Comparison of ENCODE assay signal across 8 cellular contexts in the genomic region with DNA sequence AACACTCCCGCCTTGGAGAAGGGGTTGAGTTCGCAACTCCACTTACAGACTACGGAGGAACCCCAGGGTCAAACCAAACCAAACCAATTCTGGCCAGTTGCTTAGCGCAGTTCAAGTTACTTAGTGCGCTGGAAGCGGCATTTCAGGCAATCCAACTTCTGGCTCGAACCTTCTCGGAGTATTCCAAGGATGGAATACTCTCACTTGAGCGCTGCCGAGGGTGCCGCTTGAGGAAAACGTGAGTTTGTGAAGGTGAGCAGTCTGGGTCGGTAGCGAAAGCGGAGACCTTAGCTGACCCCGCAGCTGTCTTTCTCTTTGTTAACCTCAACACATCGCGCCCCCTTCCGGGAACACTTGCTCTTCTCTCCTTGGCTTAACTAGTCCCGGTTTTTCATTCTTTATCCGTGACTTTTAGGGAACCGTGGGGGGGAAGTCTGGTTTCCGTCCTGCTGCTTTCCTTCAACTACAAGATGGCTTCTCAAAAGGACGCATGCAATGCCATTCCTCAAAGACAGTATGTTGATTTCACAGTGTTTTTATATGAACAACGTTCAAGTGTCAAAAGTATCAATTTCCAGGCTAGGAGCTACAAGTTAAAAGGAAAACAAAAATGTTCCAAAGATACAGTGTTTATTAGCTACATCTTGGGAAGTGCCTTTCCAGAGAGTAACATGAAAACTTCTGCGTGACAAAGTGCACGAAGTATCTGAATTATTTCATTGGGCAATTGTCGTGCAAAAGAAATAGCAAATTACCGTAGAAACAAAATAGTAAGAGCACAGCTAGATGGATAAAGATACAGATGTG. TPM values are rescaled to one million over a fixed set of nuclear protein-coding genes. Genes with fewer than 3 reads are reported as not detected.
DNase-seq lines count a peak whose midpoint lies in the region; ATAC-seq lines count a peak whose summit lies in the region.

No MANE protein-coding gene starts in this region.

- H2AFZ ChIP-seq in mesenchymal stem cell (ENCODE audit: low read depth, low read length): peak overlapping the region; percentile 80

- peak overlapping the region; percentile 85 for H2BK120ac ChIP-seq in mesenchymal stem cell (ENCODE audit: low read depth, low read length)

- H3K27ac Mint-ChIP-seq in CD4-positive, alpha-beta memory T cell: peak overlapping the region; percentile 97 to 100 (median 99)

- H2AK5ac ChIP-seq in mesenchymal stem cell (ENCODE audit: low read length, severe bottlenecking): peak overlapping the region; percentile 82

- peak overlapping the region; percentile 63 to 90 for H3K23ac ChIP-seq in mesenchymal stem cell (ENCODE audit: low read length in 2 of 2)

- 4% methylated on average over 28 of the region's 29 CpGs for WGBS in mesenchymal stem cell

- H2BK15ac ChIP-seq in mesenchymal stem cell (ENCODE audit: low read depth, poor library complexity, severe bottlenecking): peak overlapping the region; percentile 69

- peak overlapping the region in 1 of 2 experiments; percentile 59 for H2BK12ac ChIP-seq in mesenchymal stem cell (ENCODE audit: low read length in 2 of 2)

- CTCF ChIA-PET in CD4-positive, alpha-beta memory T cell (lab: Charles Lee; ENCODE audit: partially characterized antibody): interaction anchor here (0.7 to 2.9 kb wide), 10 partner anchors 8 to 163 kb away, joined by 3 to 20 read pairs (median 4); partner anchors contain the start of genes CCNC and COQ3

- H3K18ac ChIP-seq in mesenchymal stem cell (ENCODE audit: low read depth in 1 of 2, low read length in 2 of 2): peak overlapping the region; percentile 90 to 97

- peak; percentile 55 for ATAC-seq in GM19438 (IDR thresholded peaks at IDR 0.05; ENCODE audit: low read depth, unreplicated experiment)
- ATAC-seq in HG03565 (IDR thresholded peaks at IDR 0.05; ENCODE audit: unreplicated experiment): peak; percentile 33

- H3K9ac ChIP-seq in endocrine pancreas (ENCODE audit: control insufficient read depth, insufficient read depth, low read length) (peak overlapping the region; percentile 88), mesenchymal stem cell (ENCODE audit: low read length) (peak overlapping the region; percentile 100)

- peaks cover 8% of the 10 kb centered on the region for H3K79me1 ChIP-seq in mesenchymal stem cell (replicated peaks; ENCODE audit: low read length, poor library complexity, severe bottlenecking)

- H3K36me3 ChIP-seq in CD4-positive, alpha-beta memory T cell (ENCODE audit: insufficient read depth, low read length): no peaks in the 10 kb centered on the region
- H3K36me3 ChIP-seq in endocrine pancreas (ENCODE audit: control insufficient read depth, insufficient read depth, low read length) (no peaks in the 10 kb centered on the region), mesenchymal stem cell (ENCODE audit: control insufficient read depth in 1 of 2, insufficient read depth in 2 of 2, low read depth in 1 of 2, low read length in 2 of 2) (peaks cover 3 to 36% of the 10 kb centered on the region in 2 experiments)

- H3K27me3 Mint-ChIP-seq in CD4-positive, alpha-beta memory T cell: no peaks in the 10 kb centered on the region

- intact Hi-C loops in CD4-positive, alpha-beta memory T cell (cut with micrococcal nuclease): loop anchor here (1.0 kb wide), 7 partner anchors 9 to 142 kb away; partner anchors contain the start of genes CCNC and USP45

- peak overlapping the region; percentile 97 for H2BK5ac ChIP-seq in mesenchymal stem cell (ENCODE audit: low read depth, low read length, poor library complexity, severe bottlenecking)

- peak overlapping the region; percentile 97 to 100 (median 98) for H3K4me3 Mint-ChIP-seq in CD4-positive, alpha-beta memory T cell

- peaks cover 56% of the 10 kb centered on the region for H3K4me1 ChIP-seq in CD4-positive, alpha-beta memory T cell (ENCODE audit: insufficient read depth, low read length)
- H3K4me1 ChIP-seq in endocrine pancreas (ENCODE audit: control insufficient read depth, insufficient read depth, low read length) (peaks cover 28% of the 10 kb centered on the region), mesenchymal stem cell (ENCODE audit: control insufficient read depth, insufficient read depth, low read depth, low read length) (peaks cover 12% of the 10 kb centered on the region)

- H3K9me3 Mint-ChIP-seq in CD4-positive, alpha-beta memory T cell: no peaks in the 10 kb centered on the region

- no peak overlapping the region for H3K14ac ChIP-seq in mesenchymal stem cell (ENCODE audit: low read length in 2 of 2)

- peaks cover 43 to 67% (median 53%) of the 10 kb centered on the region in 4 donors for H3K4me1 Mint-ChIP-seq in CD4-positive, alpha-beta memory T cell

- H3K4ac ChIP-seq in mesenchymal stem cell (ENCODE audit: low read depth in 1 of 2, low read length in 2 of 2): peak overlapping the region; percentile 96 to 98

- no peaks in the 10 kb centered on the region for H3K9me3 ChIP-seq in CD4-positive, alpha-beta memory T cell (ENCODE audit: control insufficient read depth in 1 of 2, low read length in 2 of 2)
- H3K9me3 ChIP-seq in endocrine pancreas (ENCODE audit: control insufficient read depth, low read length) (no peaks in the 10 kb centered on the region), mesenchymal stem cell (ENCODE audit: control insufficient read depth, low read length) (no peaks in the 10 kb centered on the region)

- peak overlapping the region; percentile 90 for H3K4me2 ChIP-seq in mesenchymal stem cell (ENCODE audit: low read length, poor library complexity, severe bottlenecking)

- POLR2A ChIA-PET in CD4-positive, alpha-beta memory T cell (lab: Charles Lee; ENCODE audit: partially characterized antibody): interaction anchor here (0.9 to 3.4 kb wide), 17 partner anchors 8 to 143 kb away, joined by 3 to 36 read pairs (median 4); partner anchors contain the start of genes CCNC and COQ3

- H3K27ac ChIP-seq in CD4-positive, alpha-beta memory T cell (ENCODE audit: low read depth, low read length): peak overlapping the region; percentile 96
- peak overlapping the region; percentile 100 for H3K27ac ChIP-seq in mesenchymal stem cell (ENCODE audit: low read length, poor library complexity, severe bottlenecking)

- peak in 2 of 5 donors; percentile 59 to 70 for DNase-seq in CD4-positive, alpha-beta memory T cell
- peak; percentile 85 for DNase-seq in NCI-H82 treated with DMSO at 0.1 percent for 48 hours (lab: John Stamatoyannopoulos, UW; ENCODE audit: unreplicated experiment)
- DNase-seq in activated CD8-positive, alpha-beta memory T cell treated with anti-CD3 and anti-CD28 coated beads for 24 hours: peak; percentile 90
- peak; percentile 94 for DNase-seq in mesenchymal stem cell
- DNase-seq in stimulated activated CD8-positive, alpha-beta memory T cell treated with anti-CD3 and anti-CD28 coated beads, Interleukin-12 subunit alpha, Interleukin-12 subunit beta, amount 100 ng/mL, for 4 hours (ENCODE audit: low read depth): peak; percentile 37

- H3K36me3 Mint-ChIP-seq in CD4-positive, alpha-beta memory T cell: peaks cover 8 to 36% of the 10 kb centered on the region in 2 donors

- peak overlapping the region; percentile 95 to 98 for H3K4me3 ChIP-seq in CD4-positive, alpha-beta memory T cell (ENCODE audit: low read length in 2 of 2)
- H3K4me3 ChIP-seq in endocrine pancreas (ENCODE audit: control insufficient read depth, insufficient read depth, low read length): peak overlapping the region; percentile 99
- H3K4me3 ChIP-seq in mesenchymal stem cell (ENCODE audit: insufficient read depth in 1 of 2, low read depth in 1 of 2, low read length in 2 of 2): peak overlapping the region; percentile 67 to 99

- peak overlapping the region; percentile 92 for H4K91ac ChIP-seq in mesenchymal stem cell (ENCODE audit: low read length)

- H4K8ac ChIP-seq in mesenchymal stem cell (ENCODE audit: low read length): peak overlapping the region; percentile 94

- no peaks in the 10 kb centered on the region for H3K27me3 ChIP-seq in CD4-positive, alpha-beta memory T cell (ENCODE audit: insufficient read depth, low read length)
- H3K27me3 ChIP-seq in endocrine pancreas (ENCODE audit: control insufficient read depth, insufficient read depth, low read length): no peaks in the 10 kb centered on the region
- H3K27me3 ChIP-seq in mesenchymal stem cell (ENCODE audit: control insufficient read depth in 1 of 2, insufficient read depth in 1 of 2, low read length in 2 of 2): no peaks in the 10 kb centered on the region

RNA-seq across cellular contexts. Expression of gene PNISR, which starts 0.7 kb away (rescaled TPM):
- total RNA-seq in CD4-positive, alpha-beta memory T cell: 100 to 1,000 TPM; 326 to 332 TPM
- polyA plus RNA-seq in CD4-positive, alpha-beta memory T cell: 10 to 100 TPM; 67.6 to 72.6 TPM
- polyA plus RNA-seq in mesenchymal stem cell (2013, experiment 1 of 2): 85.2 TPM
- 79.4 TPM for polyA plus RNA-seq in mesenchymal stem cell (2013, experiment 2 of 2)

RNA-seq across cellular contexts. Expression of gene COQ3, which starts 31.9 kb away (rescaled TPM):
- total RNA-seq in CD4-positive, alpha-beta memory T cell: 1 to 10 TPM; 3.1 to 4.4 TPM
- polyA plus RNA-seq in CD4-positive, alpha-beta memory T cell: 1 to 10 TPM; 6.5 to 9.6 TPM
- polyA plus RNA-seq in mesenchymal stem cell (2013, experiment 1 of 2): 5.6 TPM
- polyA plus RNA-seq in mesenchymal stem cell (2013, experiment 2 of 2): 6.5 TPM
